ENCODE assay signal across 6 cellular contexts in the genomic region with DNA sequence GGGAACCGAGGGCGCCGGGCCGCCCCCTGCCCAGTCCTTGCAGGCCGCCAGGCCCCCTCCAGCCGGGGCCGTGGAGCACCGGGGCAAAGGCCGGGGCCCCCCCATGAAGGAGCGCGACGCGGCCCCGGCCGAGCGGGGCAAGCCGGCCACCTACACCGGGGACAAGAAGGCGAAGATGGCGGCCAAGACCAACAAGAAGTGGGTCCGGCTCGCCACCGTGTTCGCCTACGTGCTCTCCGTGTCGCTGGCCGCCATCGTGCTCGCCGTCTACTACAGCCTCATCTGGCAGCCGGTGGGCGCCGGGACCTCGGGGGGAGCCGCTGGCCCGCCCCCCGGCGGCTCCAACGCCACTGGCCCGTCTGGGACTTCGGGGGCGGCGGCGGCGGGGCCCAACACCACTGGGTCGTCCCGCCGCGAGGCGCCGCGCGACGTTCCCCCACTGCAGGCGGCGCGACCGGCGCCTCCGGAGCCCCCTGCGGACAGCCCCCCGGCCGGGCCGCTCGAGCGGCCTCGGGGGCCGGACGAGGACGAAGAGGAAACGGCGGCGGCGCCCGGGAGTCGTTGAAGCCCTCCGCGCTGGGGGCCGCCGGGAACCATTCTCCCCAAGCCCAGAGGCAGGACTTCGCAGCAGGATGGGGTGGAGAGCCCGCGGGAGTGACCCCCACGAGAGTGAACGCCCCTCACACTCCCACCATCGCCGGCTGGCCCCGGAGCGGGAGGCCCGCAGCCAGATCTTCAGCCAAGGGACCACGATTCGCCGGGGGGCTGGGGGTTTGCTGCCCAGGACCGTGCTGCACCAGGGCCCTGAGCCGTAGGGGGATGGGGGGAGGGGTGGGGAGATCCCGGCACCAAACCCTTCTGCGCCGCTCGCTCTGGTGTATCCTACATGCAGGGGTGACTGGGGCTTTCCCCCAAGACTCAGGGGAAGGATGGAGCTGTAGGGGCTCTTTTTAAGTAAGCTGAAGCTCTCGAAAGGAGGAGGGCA. TPM values are rescaled to one million over a fixed set of nuclear protein-coding genes. Genes with fewer than 3 reads are reported as not detected.
A peak's percentile ranks its signal among the peaks of the same experiment; 100 is the strongest.
DNase-seq lines count a peak whose midpoint lies in the region; ATAC-seq and TF ChIP-seq lines count a peak whose summit lies in the region.

No MANE protein-coding gene starts in this region.

- H3K9me3 ChIP-seq in body of pancreas = no peaks in the 10 kb centered on the region

- peaks cover 35% of the 10 kb centered on the region for H3K27me3 Mint-ChIP-seq in nephron (ENCODE audit: low read depth)

- DNase-seq in GM12864 (ENCODE audit: low read depth) = no peak
- peak in 2 of 4 donors; percentile 43 to 45 for DNase-seq in body of pancreas
- no peak for DNase-seq in DMS153 (lab: John Stamatoyannopoulos, UW)
- DNase-seq in NCI-H2107 (lab: John Stamatoyannopoulos, UW) = no peak

- no peaks in the 10 kb centered on the region for H3K9me3 Mint-ChIP-seq in nephron

- H3K4me1 Mint-ChIP-seq in nephron = peaks cover 61% of the 10 kb centered on the region

- ATAC-seq in HG03159 (IDR thresholded peaks at IDR 0.05; ENCODE audit: unreplicated experiment) (peak; percentile 4), body of pancreas (peak; percentile 11)

- peak overlapping the region; percentile 81 to 90 (median 89) for H3K4me3 Mint-ChIP-seq in nephron

- no peaks in the 10 kb centered on the region for H3K36me3 ChIP-seq in body of pancreas (replicated peaks in 1 of 2; ENCODE audit: insufficient read depth in 1 of 2, low read depth in 2 of 2)

- H3K27ac ChIP-seq in body of pancreas = peak overlapping the region; percentile 48 to 78 (median 72)

- peak overlapping the region in 1 of 3 experiments; percentile 45 for H3K27ac Mint-ChIP-seq in nephron

- H3K4me1 ChIP-seq in body of pancreas = peaks cover 50% of the 10 kb centered on the region

- H3K4me3 ChIP-seq in GM12864 (ENCODE audit: low read depth, low read length) = peak overlapping the region; percentile 68
- peak overlapping the region; percentile 32 to 47 for H3K4me3 ChIP-seq in body of pancreas

- TF ChIP-seq CTCF in GM12864 (IDR thresholded peaks at IDR 0.05; ENCODE audit: low read depth, low read length, missing control alignments) = no peak
- no peak for TF ChIP-seq CTCF in body of pancreas (IDR thresholded peaks at IDR 0.05)
- no peak for TF ChIP-seq CTCF in nephron (IDR thresholded peaks at IDR 0.05; ENCODE audit: unreplicated experiment in 3 of 3)

- peaks cover 5% of the 10 kb centered on the region for H3K36me3 Mint-ChIP-seq in nephron (ENCODE audit: low read depth)

- no peak for TF ChIP-seq POLR2A in body of pancreas (IDR thresholded peaks at IDR 0.05)

- no peaks in the 10 kb centered on the region for H3K27me3 ChIP-seq in body of pancreas

- WGBS in body of pancreas, 2 donors = 0 to 1% methylated on average over 3 to 85 of the region's 101 CpGs

- intact Hi-C loops in body of pancreas (cut with DNase I) = no loop called here

RNA-seq across cellular contexts. Expression of gene INAFM2, which starts 0.8 kb away (rescaled TPM):
- total RNA-seq in body of pancreas = 10 to 100 TPM in 1 of 2 donors, 1 to 10 TPM in 1; 8.8 to 22.4 TPM

RNA-seq across cellular contexts. Expression of gene CCDC9B, which starts 16.5 kb away (rescaled TPM):
- total RNA-seq in body of pancreas = 10 to 100 TPM; 17.1 to 26.4 TPM

RNA-seq across cellular contexts. Expression of gene PLCB2, which starts 16.5 kb away (rescaled TPM):
- 1 to 10 TPM; 3.1 to 4.6 TPM for total RNA-seq in body of pancreas

RNA-seq across cellular contexts. Expression of gene PHGR1, which starts 26.6 kb away (rescaled TPM):
- not detected for total RNA-seq in body of pancreas

RNA-seq across cellular contexts. Expression of gene DISP2, which starts 33.8 kb away (rescaled TPM):
- total RNA-seq in body of pancreas = under 1 TPM; under 0.01 to 0.52 TPM
